ENCODE assay signal across 7 cellular contexts in genomic region chr1:143498059-143498749, GRCh38.
DNase-seq lines count a peak whose midpoint lies in the region; TF ChIP-seq lines count a peak whose summit lies in the region.
"Not testable (repeated sequence)": the region's sequence is repeated elsewhere in the genome, so short reads cannot be mapped to it uniquely, and the experiment has no call there.

No MANE protein-coding gene starts in this region.

- not testable (repeated sequence) for H3K18ac ChIP-seq in neuronal stem cell (ENCODE audit: low read length)

- DNase-seq in HAP-1 (ENCODE audit: low spot score in 2 of 2): peak in 1 of 2 experiments; percentile 10
- DNase-seq in SK-N-MC (ENCODE audit: low read depth, low spot score); right atrium auricular region (ENCODE audit: low spot score); neuronal stem cell (ENCODE audit: low spot score): not testable (repeated sequence)
- peak; percentile 1 for DNase-seq in activated naive CD4-positive, alpha-beta T cell treated with Interleukin-2 at 50 U/mL for 16 hours
- peak; percentile 22 for DNase-seq in stimulated activated CD8-positive, alpha-beta memory T cell treated with anti-CD3 and anti-CD28 coated beads, Interleukin-4, amount 100 ng/mL, for 48 hours

- not testable (repeated sequence) for H2AFZ ChIP-seq in neuronal stem cell (ENCODE audit: low read length)

- H3K36me3 Mint-ChIP-seq in dendritic cell treated with granulocyte-macrophage colony-stimulating factor and Interleukin-4, amounts not matched to agents 40 ng/mL and 50 ng/mL, for 4 days (ENCODE audit: low read depth): peaks cover 14% of the 10 kb centered on the region

- not testable (repeated sequence) for H3K79me1 ChIP-seq in neuronal stem cell (ENCODE audit: low read depth, low read length)

- WGBS in neuronal stem cell (ENCODE audit: extremely low coverage in 2 of 2, insufficient read length in 2 of 2, insufficient replicate concordance in 1 of 2), 2 donors: no CpG with 5 or more reads among the region's 85 CpGs

- not testable (repeated sequence) for H3K23ac ChIP-seq in neuronal stem cell (ENCODE audit: low read depth, low read length, poor library complexity)

- H3K4ac ChIP-seq in neuronal stem cell (ENCODE audit: low read length): not testable (repeated sequence)

- H2AK5ac ChIP-seq in neuronal stem cell (ENCODE audit: low read depth, low read length): not testable (repeated sequence)

- H2BK120ac ChIP-seq in neuronal stem cell (ENCODE audit: low read depth, low read length): not testable (repeated sequence)

- peak overlapping the region; percentile 11 for H3K4me2 ChIP-seq in neuronal stem cell (ENCODE audit: insufficient read depth, low read length, poor library complexity, severe bottlenecking)

- intact Hi-C loops in dendritic cell treated with granulocyte-macrophage colony-stimulating factor and Interleukin-4, amounts not matched to agents 40 ng/mL and 50 ng/mL, for 4 days (cut with micrococcal nuclease): not testable (repeated sequence)

- H3K27me3 Mint-ChIP-seq in dendritic cell treated with granulocyte-macrophage colony-stimulating factor and Interleukin-4, amounts not matched to agents 40 ng/mL and 50 ng/mL, for 4 days: peaks cover 21% of the 10 kb centered on the region

- in situ Hi-C loops in HAP-1 (cut with MboI; ENCODE audit: low sequenced_read_pairs): not testable (repeated sequence)

- H3K27me3 ChIP-seq in HAP-1 (ENCODE audit: low read depth); right atrium auricular region; neuronal stem cell (ENCODE audit: control insufficient read depth in 3 of 3, insufficient read depth in 3 of 3, low read depth in 1 of 3, low read length in 3 of 3): not testable (repeated sequence)

- H3K9me3 ChIP-seq in HAP-1; SK-N-MC (ENCODE audit: low read depth, low read length); right atrium auricular region; neuronal stem cell (replicated peaks in 1 of 2; ENCODE audit: control insufficient read depth in 2 of 2, insufficient read depth in 1 of 2, low read depth in 1 of 2, low read length in 2 of 2): not testable (repeated sequence)

- peaks cover 17% of the 10 kb centered on the region for H3K9me3 Mint-ChIP-seq in dendritic cell treated with granulocyte-macrophage colony-stimulating factor and Interleukin-4, amounts not matched to agents 40 ng/mL and 50 ng/mL, for 4 days

- not testable (repeated sequence) for H3K4me1 ChIP-seq in HAP-1; right atrium auricular region; neuronal stem cell (ENCODE audit: control insufficient read depth in 2 of 2, insufficient read depth in 1 of 2, low read depth in 1 of 2, low read length in 2 of 2)

- H3K4me3 Mint-ChIP-seq in dendritic cell treated with granulocyte-macrophage colony-stimulating factor and Interleukin-4, amounts not matched to agents 40 ng/mL and 50 ng/mL, for 4 days: peak overlapping the region; percentile 74

- H4K91ac ChIP-seq in neuronal stem cell (ENCODE audit: low read depth, low read length, poor library complexity): not testable (repeated sequence)

- not testable (repeated sequence) for H3K27ac ChIP-seq in SK-N-MC; right atrium auricular region; neuronal stem cell (replicated peaks; ENCODE audit: low read length)

- H2BK12ac ChIP-seq in neuronal stem cell (ENCODE audit: low read length): not testable (repeated sequence)

- not testable (repeated sequence) for H4K8ac ChIP-seq in neuronal stem cell (ENCODE audit: low read depth, low read length)

- H3K4me3 ChIP-seq in HAP-1 (peak overlapping the region; percentile 14), SK-N-MC (peak overlapping the region; percentile 55), right atrium auricular region (peak overlapping the region; percentile 22 to 47)
- H3K4me3 ChIP-seq in neuronal stem cell (ENCODE audit: low read length in 2 of 2): not testable (repeated sequence)

- H3K4me1 Mint-ChIP-seq in dendritic cell treated with granulocyte-macrophage colony-stimulating factor and Interleukin-4, amounts not matched to agents 40 ng/mL and 50 ng/mL, for 4 days (ENCODE audit: low read depth): not testable (repeated sequence)

- H3K27ac Mint-ChIP-seq in dendritic cell treated with granulocyte-macrophage colony-stimulating factor and Interleukin-4, amounts not matched to agents 40 ng/mL and 50 ng/mL, for 4 days: not testable (repeated sequence)

- H2BK5ac ChIP-seq in neuronal stem cell (ENCODE audit: low read length): not testable (repeated sequence)

- not testable (repeated sequence) for H2BK15ac ChIP-seq in neuronal stem cell (ENCODE audit: low read length)

- TF ChIP-seq CTCF in right atrium auricular region (IDR thresholded peaks at IDR 0.05): not testable (repeated sequence)

- H3K9ac ChIP-seq in SK-N-MC (ENCODE audit: insufficient read length); neuronal stem cell (ENCODE audit: low read depth, low read length, poor library complexity): not testable (repeated sequence)

- H3K36me3 ChIP-seq in HAP-1 (replicated peaks); SK-N-MC (ENCODE audit: insufficient read depth, low read length); right atrium auricular region; neuronal stem cell (replicated peaks in 1 of 2; ENCODE audit: control insufficient read depth in 2 of 2, insufficient read depth in 2 of 2, low read length in 2 of 2): not testable (repeated sequence)

- not testable (repeated sequence) for H3K14ac ChIP-seq in neuronal stem cell (ENCODE audit: low read length)
